ENCODE assay signal across 29 cellular contexts in genomic region chr7:103117465-103117864, GRCh38. TPM values are rescaled to one million over a fixed set of nuclear protein-coding genes. Genes with fewer than 3 reads are reported as not detected.
"Had no signal": no experiment of that assay in that cellular context is flagged by ENCODE, and none has a peak within 500 bp of the region (broad histone marks: within the 10 kb centered on the region; RNA-seq: fewer than 3 reads in every experiment).

No MANE protein-coding gene starts in this region.

- H3K9me3 Mint-ChIP-seq: activated naive CD4-positive, alpha-beta T cell treated with anti-CD3 and anti-CD28 coated beads, Interleukin-2, amount 50 U/mL, for 24 hours; activated naive CD8-positive, alpha-beta T cell treated with anti-CD3 and anti-CD28 coated beads, Interleukin-2, amount 10 ng/mL, durations not matched to agents 7 days and 5 days; activated T-cell treated with anti-CD3 and anti-CD28 coated beads, Interleukin-2, amount 50 U/mL, for 24 hours; activated T-helper 2 cell treated with anti-CD3 and anti-CD28 coated beads, Interferon-gamma antibody, Interleukin-2, Interleukin-4, amounts not matched to agents 10 μg/mL and 5 μg/mL and 100 μg/mL, durations not matched to agents 14 hours and 24 hours and 36 hours; WTC11 had no signal

- H3K27me3 Mint-ChIP-seq: activated CD4-positive, alpha-beta T cell treated with anti-CD3 and anti-CD28 coated beads for 36 hours; activated CD4-positive, alpha-beta T cell treated with anti-CD3 and anti-CD28 coated beads, Interleukin-2, amount 10 ng/mL, durations not matched to agents 7 days and 5 days; activated naive CD4-positive, alpha-beta T cell treated with anti-CD3 and anti-CD28 coated beads, Interleukin-2, amount 50 U/mL, for 24 hours; activated naive CD8-positive, alpha-beta T cell treated with anti-CD3 and anti-CD28 coated beads, Interleukin-2, amount 10 ng/mL, durations not matched to agents 7 days and 5 days; activated T-cell treated with anti-CD3 and anti-CD28 coated beads, Interleukin-2, amount 50 U/mL, for 24 hours; brain had no signal

- H3K4me3 Mint-ChIP-seq: activated CD4-positive, alpha-beta T cell treated with anti-CD3 and anti-CD28 coated beads for 36 hours; activated CD4-positive, alpha-beta T cell treated with anti-CD3 and anti-CD28 coated beads, Interleukin-2, amount 10 ng/mL, durations not matched to agents 7 days and 5 days; activated CD8-positive, alpha-beta T cell treated with anti-CD3 and anti-CD28 coated beads, Interleukin-2, amount 10 ng/mL, durations not matched to agents 7 days and 5 days; activated naive CD4-positive, alpha-beta T cell treated with anti-CD3 and anti-CD28 coated beads, Interleukin-2, amount 50 U/mL, for 24 hours; activated naive CD8-positive, alpha-beta T cell treated with anti-CD3 and anti-CD28 coated beads, Interleukin-2, amount 10 ng/mL, durations not matched to agents 7 days and 5 days; activated T-cell treated with anti-CD3 and anti-CD28 coated beads, Interleukin-2, amount 50 U/mL, for 24 hours; brain; WTC11 had no signal

- H3K27ac Mint-ChIP-seq: activated CD4-positive, alpha-beta T cell treated with anti-CD3 and anti-CD28 coated beads for 36 hours; activated CD4-positive, alpha-beta T cell treated with anti-CD3 and anti-CD28 coated beads, Interleukin-2, amount 10 ng/mL, durations not matched to agents 7 days and 5 days; activated CD8-positive, alpha-beta T cell treated with anti-CD3 and anti-CD28 coated beads, Interleukin-2, amount 10 ng/mL, durations not matched to agents 7 days and 5 days; activated naive CD4-positive, alpha-beta T cell treated with anti-CD3 and anti-CD28 coated beads, Interleukin-2, amount 50 U/mL, for 24 hours; activated naive CD8-positive, alpha-beta T cell treated with anti-CD3 and anti-CD28 coated beads, Interleukin-2, amount 10 ng/mL, durations not matched to agents 7 days and 5 days; activated T-cell treated with anti-CD3 and anti-CD28 coated beads, Interleukin-2, amount 50 U/mL, for 24 hours; activated T-helper 2 cell treated with anti-CD3 and anti-CD28 coated beads, Interferon-gamma antibody, Interleukin-2, Interleukin-4, amounts not matched to agents 10 μg/mL and 5 μg/mL and 100 μg/mL, durations not matched to agents 14 hours and 24 hours and 36 hours; WTC11 had no signal

- DNase-seq: activated CD4-positive, alpha-beta T cell treated with anti-CD3 and anti-CD28 coated beads for 36 hours; activated CD4-positive, alpha-beta T cell treated with anti-CD3 and anti-CD28 coated beads, Interleukin-2, amount 10 ng/mL, durations not matched to agents 7 days and 5 days; activated CD4-positive, alpha-beta T cell treated with anti-CD3 and anti-CD28 coated beads, Interleukin-2, amount 50 U/mL, for 48 hours; activated CD8-positive, alpha-beta T cell treated with anti-CD3 and anti-CD28 coated beads, Interleukin-2, amount 10 ng/mL, durations not matched to agents 7 days and 5 days; activated gamma-delta T cell; activated naive CD4-positive, alpha-beta T cell treated with Interleukin-2 at 50 U/mL for 16 hours; activated naive CD8-positive, alpha-beta T cell treated with anti-CD3 and anti-CD28 coated beads, Interleukin-2, amount 10 ng/mL, durations not matched to agents 7 days and 5 days; activated T-cell treated with anti-CD3 and anti-CD28 coated beads, Interleukin-2, amount 50 U/mL, for 24 hours; central memory CD4-positive, alpha-beta T cell; NCI-H1048; NCI-H1105 treated with DMSO at 0.1 percent for 48 hours; NCI-H1436; NCI-H1694; NCI-H1930; NCI-H2081 treated with DMSO at 0.1 percent for 48 hours; NCI-H510A; NCI-H526; NCI-H748 treated with DMSO at 0.1 percent for 48 hours; PC-9; Right ventricle myocardium superior; T1000 had no signal

- H3K4me3 ChIP-seq: K562, PC-9, SK-N-MC had no signal

- ATAC-seq: activated CD4-positive, alpha-beta T cell treated with anti-CD3 and anti-CD28 coated beads for 36 hours; activated CD4-positive, CD25-positive, alpha-beta regulatory T cell treated with anti-CD3 and anti-CD28 coated beads, Interleukin-2, amount 50 U/mL, for 24 hours; activated CD8-positive, alpha-beta T cell treated with anti-CD3 and anti-CD28 coated beads, Interleukin-2, amount 10 ng/mL, durations not matched to agents 7 days and 5 days; K562; WTC11 had no signal

- H3K4me1 Mint-ChIP-seq: activated naive CD4-positive, alpha-beta T cell treated with anti-CD3 and anti-CD28 coated beads, Interleukin-2, amount 50 U/mL, for 24 hours; WTC11 had no signal

- H3K27ac ChIP-seq: PC-9, SK-N-MC had no signal

RNA-seq across cellular contexts. Expression of gene FBXL13, which starts 42.9 kb away (rescaled TPM):
- total RNA-seq: T-helper 2 cell treated with Interferon-gamma antibody and Interleukin-4, amounts not matched to agents 100 ng/mL and 5 ng/mL, for 36 hours had no signal
